ENCODE assay signal across 16 cellular contexts in genomic region chr1:19559641-19560040, GRCh38.
DNase-seq lines count a peak whose midpoint lies in the region; ATAC-seq and TF ChIP-seq lines count a peak whose summit lies in the region.
"Had no signal": no experiment of that assay in that cellular context is flagged by ENCODE, and none has a peak within 500 bp of the region (broad histone marks: within the 10 kb centered on the region; RNA-seq: fewer than 3 reads in every experiment).

No MANE protein-coding gene starts in this region.

- no peaks in the 10 kb centered on the region for H4K20me1 ChIP-seq in osteoblast (ENCODE audit: insufficient read depth, low read length)
- H4K20me1 ChIP-seq in PC-9 (ENCODE audit: insufficient read depth) = no peaks in the 10 kb centered on the region

- H3K4me1 ChIP-seq in osteoblast (ENCODE audit: insufficient read depth, low read length) (peaks cover 23% of the 10 kb centered on the region), PC-9 (replicated peaks; ENCODE audit: insufficient read depth) (no peaks in the 10 kb centered on the region), stomach (peaks cover 0 to 17% (median 10%) of the 10 kb centered on the region in 4 donors)
- H3K4me1 ChIP-seq: colonic mucosa had no signal

- H3K27me3 ChIP-seq in osteoblast (ENCODE audit: insufficient read depth, low read length) = no peaks in the 10 kb centered on the region
- H3K27me3 ChIP-seq in PC-9 (ENCODE audit: insufficient read depth, low read depth) = no peaks in the 10 kb centered on the region
- no peaks in the 10 kb centered on the region for H3K27me3 ChIP-seq in stomach
- H3K27me3 ChIP-seq: colonic mucosa had no signal

- intact Hi-C loops in PC-9 (cut with micrococcal nuclease; ENCODE audit: unreplicated experiment) (no loop called here), stomach (cut with DNase I; ENCODE audit: low total_unique reads) (no loop called here)

- no peak for TF ChIP-seq EP300 in stomach (IDR thresholded peaks at IDR 0.05)

- CTCF ChIA-PET in PC-9 (lab: Charles Lee) = no interaction called here

- no peak overlapping the region for H2AFZ ChIP-seq in osteoblast (ENCODE audit: low read length)
- no peak overlapping the region for H2AFZ ChIP-seq in PC-9

- H3F3A ChIP-seq in PC-9 (ENCODE audit: insufficient read depth, low read depth) = no peaks in the 10 kb centered on the region

- DNase-seq in ELR (ENCODE audit: low read depth) (peak; percentile 83), RPMI7951 (ENCODE audit: low read depth) (peak; percentile 73), epithelial cell of proximal tubule (ENCODE audit: low read depth) (peak; percentile 30), osteoblast (ENCODE audit: insufficient read length, low spot score, missing footprints) (peak; percentile 66), PC-9 (no peak), stomach (no peak), NCI-H526 treated with DMSO at 0.1 percent for 48 hours (lab: John Stamatoyannopoulos, UW) (no peak)
- DNase-seq: activated naive CD4-positive, alpha-beta T cell treated with anti-CD3 and anti-CD28 coated beads, Interleukin-2, amount 50 U/mL, for 16 hours; colonic mucosa; glutamatergic neuron; naive thymus-derived CD8-positive, alpha-beta T cell; NCI-H1417 treated with DMSO at 0.1 percent for 48 hours; right cardiac atrium; stimulated activated naive CD8-positive, alpha-beta T cell treated with anti-CD3 and anti-CD28 coated beads, Interleukin-15, Interleukin-2, amounts not matched to agents 100 U/mL and 50 U/mL, for 24 hours had no signal

- no peak for TF ChIP-seq POLR2A in stomach (IDR thresholded peaks at IDR 0.05)

- no TSS peak for BruUV-seq in PC-9 (replicated peaks; lab: Mats Ljungman, UMichigan)

- H3K4me2 ChIP-seq in osteoblast (ENCODE audit: insufficient read depth, low read length) (no peak overlapping the region), PC-9 (no peak overlapping the region)

- no peak for TF ChIP-seq CTCF in epithelial cell of proximal tubule (conservative IDR thresholded peaks at IDR 0.05; ENCODE audit: low read depth, low read length)
- no peak for TF ChIP-seq CTCF in osteoblast (IDR thresholded peaks at IDR 0.05; ENCODE audit: extremely low read depth, low read depth, low read length)
- no peak for TF ChIP-seq CTCF in PC-9 (conservative IDR thresholded peaks at IDR 0.05)
- no peak for TF ChIP-seq CTCF in stomach (IDR thresholded peaks at IDR 0.05)

- POLR2A ChIA-PET in PC-9 (lab: Charles Lee; ENCODE audit: unreplicated experiment) = no interaction called here

- no peak overlapping the region for H3K27ac ChIP-seq in osteoblast (ENCODE audit: low read depth, low read length)
- no peak overlapping the region for H3K27ac ChIP-seq in PC-9
- H3K27ac ChIP-seq in stomach = no peak overlapping the region
- H3K27ac ChIP-seq: colonic mucosa had no signal

- H3K9me3 ChIP-seq in osteoblast (ENCODE audit: low read depth, low read length) (no peaks in the 10 kb centered on the region), PC-9 (ENCODE audit: insufficient read depth, low read depth) (no peaks in the 10 kb centered on the region), stomach (no peaks in the 10 kb centered on the region)
- H3K9me3 ChIP-seq: colonic mucosa had no signal

- WGBS in stomach, 5 donors = 77 to 84% (median 81%) methylated on average over 2 of the region's 2 CpGs

- H3K9me2 ChIP-seq in PC-9 (ENCODE audit: insufficient read depth) = no peaks in the 10 kb centered on the region

- H3K4me3 ChIP-seq in epithelial cell of proximal tubule (ENCODE audit: low read depth, low read length) = no peak overlapping the region
- no peak overlapping the region for H3K4me3 ChIP-seq in osteoblast (ENCODE audit: insufficient read depth, low read length)
- no peak overlapping the region for H3K4me3 ChIP-seq in PC-9
- H3K4me3 ChIP-seq in stomach = no peak overlapping the region
- H3K4me3 ChIP-seq: colonic mucosa had no signal

- ATAC-seq in GM21723 (IDR thresholded peaks at IDR 0.05; ENCODE audit: unreplicated experiment) = no peak
- ATAC-seq: left lobe of liver; naive thymus-derived CD8-positive, alpha-beta T cell; right cardiac atrium; stimulated activated naive CD8-positive, alpha-beta T cell treated with anti-CD3 and anti-CD28 coated beads, Interleukin-15, Interleukin-2, amounts not matched to agents 100 U/mL and 50 U/mL, for 24 hours had no signal

- no peaks in the 10 kb centered on the region for H3K79me2 ChIP-seq in osteoblast (ENCODE audit: insufficient read depth, low read length)
- no peaks in the 10 kb centered on the region for H3K79me2 ChIP-seq in PC-9 (ENCODE audit: low read depth)

- H3K36me3 ChIP-seq in osteoblast (ENCODE audit: insufficient read depth, low read length) (no peaks in the 10 kb centered on the region), PC-9 (ENCODE audit: low read depth) (no peaks in the 10 kb centered on the region), stomach (no peaks in the 10 kb centered on the region)
- H3K36me3 ChIP-seq: colonic mucosa had no signal

Comparison
In these comparisons a context has a peak if more than half of its experiments do, and no peak if none do; other contexts are left out.
1. DNase-seq: peak in ELR (single experiment), RPMI7951 (single experiment), epithelial cell of proximal tubule (single experiment) and osteoblast (single experiment); none in PC-9 (0 of 2), stomach (single experiment) and NCI-H526 treated with DMSO at 0.1 percent for 48 hours (single experiment).